ENCODE assay signal across 10 cellular contexts in genomic region chr5:103444333-103445038, GRCh38.
DNase-seq lines count a peak whose midpoint lies in the region; ATAC-seq, FAIRE-seq and TF ChIP-seq lines count a peak whose summit lies in the region.
"Had no signal": no experiment of that assay in that cellular context is flagged by ENCODE, and none has a peak within 500 bp of the region (broad histone marks: within the 10 kb centered on the region; RNA-seq: fewer than 3 reads in every experiment).

No MANE protein-coding gene starts in this region.

- H3K27me3 ChIP-seq in breast epithelium (no peaks in the 10 kb centered on the region), spleen (replicated peaks in 1 of 7) (no peaks in the 10 kb centered on the region)

- H3K4me1 ChIP-seq in breast epithelium (no peaks in the 10 kb centered on the region), spleen (peaks cover 0 to 7% (median 0%) of the 10 kb centered on the region in 6 donors)

- H3K27ac Mint-ChIP-seq in MCF 10A (ENCODE audit: low read depth, unreplicated experiment) (no peak overlapping the region), WTC11 (no peak overlapping the region)

- H3K4me1 Mint-ChIP-seq in MCF 10A (ENCODE audit: insufficient read depth, unreplicated experiment) (peaks cover 9% of the 10 kb centered on the region), WTC11 (peaks cover 24% of the 10 kb centered on the region)

- no peaks in the 10 kb centered on the region for H3K27me3 Mint-ChIP-seq in MCF 10A (ENCODE audit: insufficient read depth, unreplicated experiment)
- H3K27me3 Mint-ChIP-seq in WTC11 (ENCODE audit: low read depth), result no peaks in the 10 kb centered on the region

- POLR2A ChIA-PET in MCF 10A (lab: Yijun Ruan, JAX), result interaction anchor here (1.0 to 1.9 kb wide), 5 partner anchors 19 to 324 kb away, joined by 3 to 7 read pairs (median 3); partner anchors contain the start of genes GIN1, MACIR and PPIP5K2
- POLR2A ChIA-PET in WTC11 (lab: Charles Lee), result no interaction called here

- H3K36me3 Mint-ChIP-seq in MCF 10A (ENCODE audit: insufficient read depth, unreplicated experiment) (no peaks in the 10 kb centered on the region), WTC11 (no peaks in the 10 kb centered on the region)

- CTCF ChIA-PET in MCF 10A (lab: Yijun Ruan, JAX), result interaction anchor here (0.7 to 1.1 kb wide), 2 partner anchors 14 to 35 kb away, joined by 3 read pairs; no protein-coding TSS in a partner anchor
- CTCF ChIA-PET in WTC11 (lab: Charles Lee), result interaction anchor here (1.4 kb wide), 1 partner anchor 75 kb away, joined by 5 read pairs; no protein-coding TSS in a partner anchor

- DNase-seq in breast epithelium (ENCODE audit: low spot score in 2 of 2) (no peak), MCF 10A (ENCODE audit: unreplicated experiment) (no peak), WTC11 (ENCODE audit: low spot score) (no peak), GM10266 (ENCODE audit: extremely low spot score) (no peak), D721Med (ENCODE audit: insufficient read length, low spot score) (no peak), Ammon's horn (ENCODE audit: low spot score) (no peak), spleen (no peak)
- DNase-seq: cortex of kidney; stimulated activated naive CD4-positive, alpha-beta T cell had no signal

- TF ChIP-seq POLR2A in breast epithelium (IDR thresholded peaks at IDR 0.05) (no peak), spleen (IDR thresholded peaks at IDR 0.05) (no peak)

- H3K36me3 ChIP-seq in breast epithelium, result no peaks in the 10 kb centered on the region
- H3K36me3 ChIP-seq in spleen, result no peaks in the 10 kb centered on the region

- intact Hi-C loops in breast epithelium (cut with DNase I; ENCODE audit: low total_unique reads), result no loop called here
- intact Hi-C loops in MCF 10A (cut with micrococcal nuclease), result no loop called here
- intact Hi-C loops in spleen (cut with DNase I; ENCODE audit: low total_unique reads), result no loop called here

- ATAC-seq in HG03432 (IDR thresholded peaks at IDR 0.05; ENCODE audit: unreplicated experiment), result peak; percentile 88
- ATAC-seq in WTC11, result peak; percentile 44

- no peak for FAIRE-seq in D721Med (lab: Jason Lieb, UNC)

- H3K9me3 ChIP-seq in breast epithelium (peaks cover 5 to 9% of the 10 kb centered on the region in 2 donors), spleen (peaks cover 0 to 17% (median 16%) of the 10 kb centered on the region in 8 donors)

- H3K27ac ChIP-seq in breast epithelium (peak overlapping the region; percentile 42 to 68), spleen (peak overlapping the region in 1 of 8 donors; percentile 31)

- TF ChIP-seq CTCF in breast epithelium (IDR thresholded peaks at IDR 0.05), result no peak
- TF ChIP-seq CTCF in MCF 10A (IDR thresholded peaks at IDR 0.05; ENCODE audit: unreplicated experiment), result no peak
- TF ChIP-seq CTCF in WTC11 (IDR thresholded peaks at IDR 0.05), result no peak
- TF ChIP-seq CTCF in GM10266 (IDR thresholded peaks at IDR 0.05; ENCODE audit: control insufficient read depth, insufficient read depth, low read depth, missing control alignments), result no peak
- no peak for TF ChIP-seq CTCF in D721Med (IDR thresholded peaks at IDR 0.05; ENCODE audit: insufficient read depth, missing control alignments)
- no peak for TF ChIP-seq CTCF in spleen (IDR thresholded peaks at IDR 0.05 in 8 of 11, conservative IDR thresholded peaks at IDR 0.05 in 3 of 11)

- H3K9me3 Mint-ChIP-seq in MCF 10A (ENCODE audit: unreplicated experiment) (no peaks in the 10 kb centered on the region), WTC11 (peaks cover 15% of the 10 kb centered on the region)

- WGBS in spleen, 5 donors, result 69 to 81% (median 74%) methylated on average over 4 of the region's 4 CpGs

- BruUV-seq in MCF 10A (replicated peaks; lab: Mats Ljungman, UMichigan), result no TSS peak

- H3K4me3 ChIP-seq in breast epithelium (peak overlapping the region in 1 of 3 donors; percentile 19), spleen (no peak overlapping the region)

- H3K4me3 Mint-ChIP-seq in MCF 10A (ENCODE audit: unreplicated experiment) (no peak overlapping the region), WTC11 (no peak overlapping the region)

TF ChIP-seq in WTC11, 78 proteins besides CTCF, POLR2A, EP300 and RAD21:
- TF ChIP-seq NFE2L1 (CRISPR knock-in tag; IDR thresholded peaks at IDR 0.05) (no peak), TEAD4 (CRISPR knock-in tag; IDR thresholded peaks at IDR 0.05) (no peak), ZNF263 (CRISPR knock-in tag; IDR thresholded peaks at IDR 0.05; ENCODE audit: low read depth) (no peak), NFATC4 (CRISPR knock-in tag; IDR thresholded peaks at IDR 0.05) (no peak), GRHL2 (CRISPR knock-in tag; IDR thresholded peaks at IDR 0.05; ENCODE audit: insufficient replicate concordance, severe bottlenecking) (no peak), MAX (CRISPR knock-in tag; IDR thresholded peaks at IDR 0.05) (no peak), FOXP1 (CRISPR knock-in tag; IDR thresholded peaks at IDR 0.05; ENCODE audit: borderline replicate concordance) (no peak), NR1H2 (CRISPR knock-in tag; IDR thresholded peaks at IDR 0.05) (no peak), GTF2I (CRISPR knock-in tag; conservative IDR thresholded peaks at IDR 0.05) (no peak), MYBL2 (CRISPR knock-in tag; IDR thresholded peaks at IDR 0.05) (no peak)
- TF ChIP-seq, protein P1, sequence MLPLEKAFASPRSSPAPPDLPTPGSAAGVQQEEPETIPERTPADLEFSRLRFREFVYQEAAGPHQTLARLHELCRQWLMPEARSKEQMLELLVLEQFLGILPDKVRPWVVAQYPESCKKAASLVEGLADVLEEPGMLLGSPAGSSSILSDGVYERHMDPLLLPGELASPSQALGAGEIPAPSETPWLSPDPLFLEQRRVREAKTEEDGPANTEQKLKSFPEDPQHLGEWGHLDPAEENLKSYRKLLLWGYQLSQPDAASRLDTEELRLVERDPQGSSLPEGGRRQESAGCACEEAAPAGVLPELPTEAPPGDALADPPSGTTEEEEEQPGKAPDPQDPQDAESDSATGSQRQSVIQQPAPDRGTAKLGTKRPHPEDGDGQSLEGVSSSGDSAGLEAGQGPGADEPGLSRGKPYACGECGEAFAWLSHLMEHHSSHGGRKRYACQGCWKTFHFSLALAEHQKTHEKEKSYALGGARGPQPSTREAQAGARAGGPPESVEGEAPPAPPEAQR (CRISPR knock-in tag; IDR thresholded peaks at IDR 0.05), result no peak
- TF ChIP-seq, protein P2, sequence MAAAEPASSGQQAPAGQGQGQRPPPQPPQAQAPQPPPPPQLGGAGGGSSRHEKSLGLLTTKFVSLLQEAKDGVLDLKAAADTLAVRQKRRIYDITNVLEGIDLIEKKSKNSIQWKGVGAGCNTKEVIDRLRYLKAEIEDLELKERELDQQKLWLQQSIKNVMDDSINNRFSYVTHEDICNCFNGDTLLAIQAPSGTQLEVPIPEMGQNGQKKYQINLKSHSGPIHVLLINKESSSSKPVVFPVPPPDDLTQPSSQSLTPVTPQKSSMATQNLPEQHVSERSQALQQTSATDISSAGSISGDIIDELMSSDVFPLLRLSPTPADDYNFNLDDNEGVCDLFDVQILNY (CRISPR knock-in tag; IDR thresholded peaks at IDR 0.05), result no peak
- TF ChIP-seq, protein P3, sequence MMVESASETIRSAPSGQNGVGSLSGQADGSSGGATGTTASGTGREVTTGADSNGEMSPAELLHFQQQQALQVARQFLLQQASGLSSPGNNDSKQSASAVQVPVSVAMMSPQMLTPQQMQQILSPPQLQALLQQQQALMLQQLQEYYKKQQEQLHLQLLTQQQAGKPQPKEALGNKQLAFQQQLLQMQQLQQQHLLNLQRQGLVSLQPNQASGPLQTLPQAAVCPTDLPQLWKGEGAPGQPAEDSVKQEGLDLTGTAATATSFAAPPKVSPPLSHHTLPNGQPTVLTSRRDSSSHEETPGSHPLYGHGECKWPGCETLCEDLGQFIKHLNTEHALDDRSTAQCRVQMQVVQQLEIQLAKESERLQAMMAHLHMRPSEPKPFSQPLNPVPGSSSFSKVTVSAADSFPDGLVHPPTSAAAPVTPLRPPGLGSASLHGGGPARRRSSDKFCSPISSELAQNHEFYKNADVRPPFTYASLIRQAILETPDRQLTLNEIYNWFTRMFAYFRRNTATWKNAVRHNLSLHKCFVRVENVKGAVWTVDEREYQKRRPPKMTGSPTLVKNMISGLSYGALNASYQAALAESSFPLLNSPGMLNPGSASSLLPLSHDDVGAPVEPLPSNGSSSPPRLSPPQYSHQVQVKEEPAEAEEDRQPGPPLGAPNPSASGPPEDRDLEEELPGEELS (CRISPR knock-in tag; IDR thresholded peaks at IDR 0.05), result no peak
- TF ChIP-seq, protein P4, sequence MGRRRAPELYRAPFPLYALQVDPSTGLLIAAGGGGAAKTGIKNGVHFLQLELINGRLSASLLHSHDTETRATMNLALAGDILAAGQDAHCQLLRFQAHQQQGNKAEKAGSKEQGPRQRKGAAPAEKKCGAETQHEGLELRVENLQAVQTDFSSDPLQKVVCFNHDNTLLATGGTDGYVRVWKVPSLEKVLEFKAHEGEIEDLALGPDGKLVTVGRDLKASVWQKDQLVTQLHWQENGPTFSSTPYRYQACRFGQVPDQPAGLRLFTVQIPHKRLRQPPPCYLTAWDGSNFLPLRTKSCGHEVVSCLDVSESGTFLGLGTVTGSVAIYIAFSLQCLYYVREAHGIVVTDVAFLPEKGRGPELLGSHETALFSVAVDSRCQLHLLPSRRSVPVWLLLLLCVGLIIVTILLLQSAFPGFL (CRISPR knock-in tag; IDR thresholded peaks at IDR 0.05; ENCODE audit: borderline replicate concordance), result no peak
